Comparison of ENCODE assay signal across 8 cellular contexts in genomic region chr13:38763446-38764381, GRCh38.
DNase-seq lines count a peak whose midpoint lies in the region; ATAC-seq, FAIRE-seq and TF ChIP-seq lines count a peak whose summit lies in the region.

No MANE protein-coding gene starts in this region.

- peaks cover 17% of the 10 kb centered on the region for H3K27me3 Mint-ChIP-seq in osteocyte (ENCODE audit: unreplicated experiment)
- H3K27me3 Mint-ChIP-seq in activated T-cell treated with anti-CD3 and anti-CD28 coated beads, Interleukin-2, amount 50 U/mL, for 24 hours, result peaks cover 10% of the 10 kb centered on the region

- FAIRE-seq in D721Med (lab: Jason Lieb, UNC), result peak; percentile 88

- BruUV-seq in HCT116 (replicated peaks; lab: Mats Ljungman, UMichigan), result no TSS peak

- no peaks in the 10 kb centered on the region for H3K79me2 ChIP-seq in HCT116 (ENCODE audit: insufficient read depth, low read length)

- no peaks in the 10 kb centered on the region for H3K9me2 ChIP-seq in HCT116 (ENCODE audit: insufficient read depth)

- peak; percentile 85 for TF ChIP-seq CTCF in D721Med (IDR thresholded peaks at IDR 0.05; ENCODE audit: insufficient read depth, missing control alignments)
- TF ChIP-seq CTCF in HCT116 (IDR thresholded peaks at IDR 0.05 in 2 of 3, conservative IDR thresholded peaks at IDR 0.05 in 1 of 3; ENCODE audit: borderline replicate concordance in 1 of 3, insufficient read depth in 1 of 3, low read depth in 2 of 3, low read length in 2 of 3), result peak in 1 of 3 experiments; percentile 43; a peak in 2 of 6 replicates
- peak in 5 of 6 experiments; percentile 18 to 54 (median 40) for TF ChIP-seq CTCF in esophagus squamous epithelium (IDR thresholded peaks at IDR 0.05)
- peak; percentile 68 for TF ChIP-seq CTCF in osteocyte (IDR thresholded peaks at IDR 0.05)

- ATAC-seq in HCT116 (no peak; the same call in 1 of the 2 replicates), HG03139 (IDR thresholded peaks at IDR 0.05; ENCODE audit: unreplicated experiment) (no peak)

- CTCF ChIA-PET in HCT116 (lab: Charles Lee), result interaction anchor here (0.7 kb wide), 1 partner anchor 70 kb away, joined by 3 read pairs; no protein-coding TSS in a partner anchor

- intact Hi-C loops in HCT116 (cut with micrococcal nuclease) (no loop called here), esophagus squamous epithelium (cut with DNase I) (no loop called here)

- H3K36me3 Mint-ChIP-seq in osteocyte (ENCODE audit: unreplicated experiment), result no peaks in the 10 kb centered on the region
- H3K36me3 Mint-ChIP-seq in activated T-cell treated with anti-CD3 and anti-CD28 coated beads, Interleukin-2, amount 50 U/mL, for 24 hours (ENCODE audit: low read depth), result no peaks in the 10 kb centered on the region

- no peaks in the 10 kb centered on the region for H3K36me3 ChIP-seq in HCT116 (ENCODE audit: control insufficient read depth in 1 of 2, insufficient read depth in 2 of 2, low read length in 2 of 2)
- no peaks in the 10 kb centered on the region for H3K36me3 ChIP-seq in esophagus squamous epithelium

- no peak overlapping the region for H3K27ac ChIP-seq in HCT116 (ENCODE audit: low read depth, low read length)
- H3K27ac ChIP-seq in esophagus squamous epithelium, result no peak overlapping the region

- H3K4me1 ChIP-seq in HCT116 (ENCODE audit: control insufficient read depth in 1 of 2, insufficient read depth in 2 of 2, low read length in 2 of 2) (no peaks in the 10 kb centered on the region), esophagus squamous epithelium (no peaks in the 10 kb centered on the region)

- H4K20me1 ChIP-seq in HCT116 (ENCODE audit: insufficient read depth), result no peaks in the 10 kb centered on the region

- no peak overlapping the region for H3K4me2 ChIP-seq in HCT116 (ENCODE audit: low read length)

- TF ChIP-seq POLR2A in HCT116 (IDR thresholded peaks at IDR 0.05; ENCODE audit: borderline replicate concordance, extremely low read depth, insufficient read depth, insufficient read length), result no peak
- TF ChIP-seq POLR2A in esophagus squamous epithelium (IDR thresholded peaks at IDR 0.05), result no peak

- H3K4me3 Mint-ChIP-seq in osteocyte (ENCODE audit: unreplicated experiment), result no peak overlapping the region
- no peak overlapping the region for H3K4me3 Mint-ChIP-seq in activated T-cell treated with anti-CD3 and anti-CD28 coated beads, Interleukin-2, amount 50 U/mL, for 24 hours

- H3K9ac ChIP-seq in HCT116 (ENCODE audit: low read length), result no peak overlapping the region

- POLR2A ChIA-PET in HCT116 (lab: Charles Lee), result no interaction called here

- H3K27ac Mint-ChIP-seq in osteocyte (ENCODE audit: unreplicated experiment), result no peak overlapping the region
- H3K27ac Mint-ChIP-seq in activated T-cell treated with anti-CD3 and anti-CD28 coated beads, Interleukin-2, amount 50 U/mL, for 24 hours, result no peak overlapping the region

- H3K27me3 ChIP-seq in HCT116 (ENCODE audit: insufficient read depth, low read length), result no peaks in the 10 kb centered on the region
- peaks cover 0 to 2% (median 0%) of the 10 kb centered on the region in 4 donors for H3K27me3 ChIP-seq in esophagus squamous epithelium

- 28 to 32% methylated on average over 7 of the region's 7 CpGs for WGBS in esophagus squamous epithelium, 2 donors

- no peak overlapping the region for H2AFZ ChIP-seq in HCT116 (ENCODE audit: low read depth, low read length, poor library complexity, severe bottlenecking)

- no peak overlapping the region for H3K4me3 ChIP-seq in HCT116 (replicated peaks in 1 of 2; ENCODE audit: low read depth in 1 of 2, low read length in 2 of 2)
- no peak overlapping the region for H3K4me3 ChIP-seq in esophagus squamous epithelium

- RAD21 ChIA-PET in HCT116 (lab: Charles Lee; ENCODE audit: low non-redundant PET in 1 of 2, low total read pairs in 2 of 2, uncharacterized antibody in 2 of 2, unreplicated experiment in 2 of 2), result no interaction called here

- H3K9me3 Mint-ChIP-seq in osteocyte (ENCODE audit: unreplicated experiment), result no peaks in the 10 kb centered on the region
- H3K9me3 Mint-ChIP-seq in activated T-cell treated with anti-CD3 and anti-CD28 coated beads, Interleukin-2, amount 50 U/mL, for 24 hours, result no peaks in the 10 kb centered on the region

- H3K9me3 ChIP-seq in HCT116 (ENCODE audit: control insufficient read depth in 1 of 2, insufficient read depth in 1 of 2, low read depth in 1 of 2, low read length in 2 of 2) (no peaks in the 10 kb centered on the region), esophagus squamous epithelium (no peaks in the 10 kb centered on the region)

- H3K4me1 Mint-ChIP-seq in osteocyte (ENCODE audit: unreplicated experiment), result peaks cover 2% of the 10 kb centered on the region
- no peaks in the 10 kb centered on the region for H3K4me1 Mint-ChIP-seq in activated T-cell treated with anti-CD3 and anti-CD28 coated beads, Interleukin-2, amount 50 U/mL, for 24 hours (ENCODE audit: low read depth)

- no peak for DNase-seq in D721Med (ENCODE audit: insufficient read length, low spot score)
- no peak for DNase-seq in HCT116 (ENCODE audit: low read depth, low spot score)
- peak; percentile 77 for DNase-seq in OCI-M1 (lab: John Stamatoyannopoulos, UW)
- no peak for DNase-seq in esophagus squamous epithelium (lab: John Stamatoyannopoulos, UW)
- no peak for DNase-seq in osteocyte (ENCODE audit: extremely low spot score, unreplicated experiment)
- DNase-seq in T-helper 9 cell, result no peak
- no peak for DNase-seq in activated T-cell treated with anti-CD3 and anti-CD28 coated beads, Interleukin-2, amount 50 U/mL, for 24 hours

- TF ChIP-seq RAD21 in HCT116 (IDR thresholded peaks at IDR 0.05; ENCODE audit: low read depth), result 0 out of 2 replicates have a peak, but pooled peaks have one; percentile 18

TF ChIP-seq in HCT116, 20 proteins besides CTCF, POLR2A, EP300 and RAD21:
- TF ChIP-seq ZNF274 (IDR thresholded peaks at IDR 0.05; ENCODE audit: low read depth, low read length) (no peak), SP1 (IDR thresholded peaks at IDR 0.05; ENCODE audit: low read depth) (no peak), SRF (IDR thresholded peaks at IDR 0.05; ENCODE audit: low read depth) (no peak), SIN3A (IDR thresholded peaks at IDR 0.05; ENCODE audit: low read depth) (no peak), EZH2phosphoT487 (IDR thresholded peaks at IDR 0.05; ENCODE audit: borderline replicate concordance) (no peak), CBX3 (IDR thresholded peaks at IDR 0.05; ENCODE audit: low read depth) (no peak), CEBPB (IDR thresholded peaks at IDR 0.05; ENCODE audit: low read depth) (no peak), MAX (IDR thresholded peaks at IDR 0.05) (no peak), FOSL1 (IDR thresholded peaks at IDR 0.05; ENCODE audit: low read depth) (no peak), ZBTB33 (IDR thresholded peaks at IDR 0.05; ENCODE audit: extremely low read depth, insufficient replicate concordance, low read length) (no peak), TCF7L2 (IDR thresholded peaks at IDR 0.05; ENCODE audit: borderline replicate concordance, extremely low read depth, insufficient read depth, insufficient read length) (no peak), ZFX (IDR thresholded peaks at IDR 0.05) (no peak), EZH2 (IDR thresholded peaks at IDR 0.05) (no peak), POLR2AphosphoS5 (IDR thresholded peaks at IDR 0.05; ENCODE audit: low read depth, low read length) (no peak)
